9 cellular contexts compared by ENCODE assay signal in the genomic region with DNA sequence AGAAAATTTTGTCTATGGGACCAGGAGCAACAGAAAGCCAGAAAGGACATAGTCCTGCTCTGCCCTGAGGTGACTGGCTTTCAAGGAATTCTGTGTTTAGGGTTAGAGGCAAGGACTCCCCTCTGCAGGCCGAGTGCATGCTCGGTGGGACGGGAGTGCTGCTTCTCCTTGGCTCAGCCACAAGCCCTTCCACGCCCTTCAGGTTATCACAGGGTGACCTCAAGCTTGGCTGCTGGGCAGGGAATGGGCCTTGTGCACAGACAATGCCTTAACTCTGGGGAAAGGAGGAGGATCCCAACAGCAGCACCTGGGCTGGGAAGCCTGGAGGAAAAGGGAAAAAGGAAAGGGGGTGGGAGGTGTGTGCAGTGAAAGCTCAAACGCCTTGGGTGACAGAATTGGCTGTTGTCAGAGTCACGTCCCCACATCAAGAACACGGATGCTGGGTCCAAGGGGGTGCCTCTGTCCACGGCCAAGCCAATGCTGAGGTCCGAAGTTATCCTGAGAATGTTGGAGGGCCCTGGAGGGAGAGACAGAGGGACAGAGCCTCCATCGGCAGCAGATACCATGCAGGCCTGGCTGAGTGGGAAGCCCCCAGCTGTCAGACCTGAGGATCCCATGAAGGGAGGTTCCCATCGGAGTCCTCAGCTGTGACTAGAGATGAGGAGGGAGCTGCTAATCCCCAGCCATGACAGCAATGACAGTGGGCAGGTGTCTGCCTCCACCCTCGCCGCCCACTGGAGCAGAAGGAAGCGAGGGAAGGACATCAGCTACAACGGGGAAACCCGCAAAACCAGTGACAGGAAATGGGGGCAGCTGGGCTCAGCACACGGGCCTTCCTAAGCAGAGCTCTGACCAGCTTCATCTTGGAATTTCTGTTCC. TPM values are rescaled to one million over a fixed set of nuclear protein-coding genes. Genes with fewer than 3 reads are reported as not detected.
DNase-seq lines count a peak whose midpoint lies in the region; ATAC-seq, FAIRE-seq and TF ChIP-seq lines count a peak whose summit lies in the region.
"Had no signal": no experiment of that assay in that cellular context is flagged by ENCODE, and none has a peak within 500 bp of the region (broad histone marks: within the 10 kb centered on the region; RNA-seq: fewer than 3 reads in every experiment).

No MANE protein-coding gene starts in this region.

- no peak overlapping the region for H4K8ac ChIP-seq in neuronal stem cell (ENCODE audit: low read depth, low read length)

- TF ChIP-seq CTCF in HEK293 (tag by site-specific recombination; IDR thresholded peaks at IDR 0.05): no peak

- ATAC-seq in activated naive CD8-positive, alpha-beta T cell treated with anti-CD3 and anti-CD28 coated beads, Interleukin-2, amount 10 ng/mL, durations not matched to agents 7 days and 5 days (ENCODE audit: low read depth): peak; percentile 44

- H3K4me1 ChIP-seq in HEK293 (ENCODE audit: control insufficient read depth, insufficient read depth, low read length) (no peaks in the 10 kb centered on the region), neuronal stem cell (ENCODE audit: control insufficient read depth in 2 of 2, insufficient read depth in 1 of 2, low read depth in 1 of 2, low read length in 2 of 2) (peaks cover 11 to 19% of the 10 kb centered on the region in 2 donors)

- no peak overlapping the region for H4K91ac ChIP-seq in neuronal stem cell (ENCODE audit: low read depth, low read length, poor library complexity)

- no peaks in the 10 kb centered on the region for H3K36me3 Mint-ChIP-seq in activated naive CD8-positive, alpha-beta T cell treated with anti-CD3 and anti-CD28 coated beads, Interleukin-2, amount 10 ng/mL, durations not matched to agents 7 days and 5 days

- H3K4ac ChIP-seq in neuronal stem cell (ENCODE audit: low read length): no peak overlapping the region

- H3K36me3 ChIP-seq in HEK293 (ENCODE audit: control insufficient read depth in 2 of 2, insufficient read depth in 1 of 2, low read length in 2 of 2) (no peaks in the 10 kb centered on the region), neuronal stem cell (replicated peaks in 1 of 2; ENCODE audit: control insufficient read depth in 2 of 2, insufficient read depth in 2 of 2, low read length in 2 of 2) (no peaks in the 10 kb centered on the region)

- H3K14ac ChIP-seq in neuronal stem cell (ENCODE audit: low read length): no peak overlapping the region

- no CpG with 5 or more reads among the region's 17 CpGs for WGBS in neuronal stem cell (ENCODE audit: extremely low coverage in 2 of 2, insufficient read length in 2 of 2, insufficient replicate concordance in 1 of 2), 2 donors

- peaks cover 5% of the 10 kb centered on the region for H3K27me3 Mint-ChIP-seq in activated naive CD8-positive, alpha-beta T cell treated with anti-CD3 and anti-CD28 coated beads, Interleukin-2, amount 10 ng/mL, durations not matched to agents 7 days and 5 days

- H2AK5ac ChIP-seq in neuronal stem cell (ENCODE audit: low read depth, low read length): no peak overlapping the region

- no peak overlapping the region for H3K4me3 ChIP-seq in HEK293 (ENCODE audit: low read depth, low read length)
- H3K4me3 ChIP-seq in neuronal stem cell (ENCODE audit: low read length in 2 of 2): no peak overlapping the region

- H2BK15ac ChIP-seq in neuronal stem cell (ENCODE audit: low read length): no peak overlapping the region

- H3K9me3 ChIP-seq in HEK293 (ENCODE audit: control insufficient read depth, insufficient read depth, low read depth, low read length): no peaks in the 10 kb centered on the region
- no peaks in the 10 kb centered on the region for H3K9me3 ChIP-seq in neuronal stem cell (replicated peaks in 1 of 2; ENCODE audit: control insufficient read depth in 2 of 2, insufficient read depth in 1 of 2, low read depth in 1 of 2, low read length in 2 of 2)

- peak overlapping the region; percentile 36 for H3K18ac ChIP-seq in neuronal stem cell (ENCODE audit: low read length)

- peak overlapping the region; percentile 32 for H2AFZ ChIP-seq in neuronal stem cell (ENCODE audit: low read length)

- H3K27me3 ChIP-seq in neuronal stem cell (ENCODE audit: control insufficient read depth in 3 of 3, insufficient read depth in 3 of 3, low read depth in 1 of 3, low read length in 3 of 3): peaks cover 0 to 42% (median 0%) of the 10 kb centered on the region in 3 experiments

- no peak overlapping the region for H2BK12ac ChIP-seq in neuronal stem cell (ENCODE audit: low read length)

- FAIRE-seq in GM12891 (lab: Jason Lieb, UNC): peak; percentile 45

- no peak overlapping the region for H2BK120ac ChIP-seq in neuronal stem cell (ENCODE audit: low read depth, low read length)

- H3K9me3 Mint-ChIP-seq in activated naive CD8-positive, alpha-beta T cell treated with anti-CD3 and anti-CD28 coated beads, Interleukin-2, amount 10 ng/mL, durations not matched to agents 7 days and 5 days: no peaks in the 10 kb centered on the region

- DNase-seq in GM12891 (ENCODE audit: insufficient read length, low spot score) (no peak), neuronal stem cell (ENCODE audit: low spot score) (no peak), NCI-H1436 (lab: John Stamatoyannopoulos, UW) (no peak), NCI-H187 treated with DMSO at 0.1 percent for 48 hours (lab: John Stamatoyannopoulos, UW) (no peak), NCI-H1092 treated with DMSO at 0.1 percent for 48 hours (lab: John Stamatoyannopoulos, UW) (no peak)
- no peak for DNase-seq in activated naive CD8-positive, alpha-beta T cell treated with anti-CD3 and anti-CD28 coated beads, Interleukin-2, amount 10 ng/mL, durations not matched to agents 7 days and 5 days
- DNase-seq in stimulated activated CD4-positive, alpha-beta T cell treated with anti-CD3 and anti-CD28 coated beads, Interleukin-2, amount 100 ng/mL, for 24 hours: no peak
- DNase-seq: activated CD4-positive, alpha-beta T cell treated with anti-CD3 and anti-CD28 coated beads for 1 hour had no signal

- H3K4me2 ChIP-seq in neuronal stem cell (ENCODE audit: insufficient read depth, low read length, poor library complexity, severe bottlenecking): no peak overlapping the region

- no peak overlapping the region for H3K23ac ChIP-seq in neuronal stem cell (ENCODE audit: low read depth, low read length, poor library complexity)

- peak overlapping the region; percentile 55 for H3K4me3 Mint-ChIP-seq in activated naive CD8-positive, alpha-beta T cell treated with anti-CD3 and anti-CD28 coated beads, Interleukin-2, amount 10 ng/mL, durations not matched to agents 7 days and 5 days

- H3K79me1 ChIP-seq in neuronal stem cell (ENCODE audit: low read depth, low read length): no peaks in the 10 kb centered on the region

- H3K9ac ChIP-seq in neuronal stem cell (ENCODE audit: low read depth, low read length, poor library complexity): peak overlapping the region; percentile 51

- H2BK5ac ChIP-seq in neuronal stem cell (ENCODE audit: low read length): no peak overlapping the region

- CTCF ChIA-PET in HEK293 (lab: Yijun Ruan, JAX): interaction anchor here (0.5 to 10.5 kb wide), 5 partner anchors 87 to 189 kb away, joined by 3 to 115 read pairs (median 4); partner anchors contain the start of genes ANKRD36 and ANKRD39

- POLR2A ChIA-PET in HEK293 (lab: Yijun Ruan, JAX): no interaction called here
- POLR2A ChIA-PET in activated naive CD8-positive, alpha-beta T cell treated with anti-CD3 and anti-CD28 coated beads, Interleukin-2, amount 10 ng/mL, durations not matched to agents 7 days and 5 days (lab: Charles Lee): interaction anchor here (0.6 to 9.2 kb wide), 5 partner anchors 9 to 298 kb away, joined by 3 to 88 read pairs (median 5); partner anchors contain the start of gene ANKRD39

- H3K4me1 Mint-ChIP-seq in activated naive CD8-positive, alpha-beta T cell treated with anti-CD3 and anti-CD28 coated beads, Interleukin-2, amount 10 ng/mL, durations not matched to agents 7 days and 5 days: peaks cover 31% of the 10 kb centered on the region

- H3K27ac ChIP-seq in HEK293 (ENCODE audit: extremely low read depth, low read depth, low read length): no peak overlapping the region
- H3K27ac ChIP-seq in neuronal stem cell (replicated peaks; ENCODE audit: low read length): no peak overlapping the region

- TF ChIP-seq POLR2A in GM12891 (IDR thresholded peaks at IDR 0.05; ENCODE audit: low read depth, low read length): no peak

- peak overlapping the region; percentile 75 for H3K27ac Mint-ChIP-seq in activated naive CD8-positive, alpha-beta T cell treated with anti-CD3 and anti-CD28 coated beads, Interleukin-2, amount 10 ng/mL, durations not matched to agents 7 days and 5 days

TF ChIP-seq in GM12891, 5 proteins besides CTCF, POLR2A, EP300 and RAD21:
- TF ChIP-seq TAF1 (IDR thresholded peaks at IDR 0.05; ENCODE audit: low read depth, low read length) (no peak), POLR2AphosphoS5 (IDR thresholded peaks at IDR 0.05; ENCODE audit: low read depth, low read length) (no peak), PAX5 (IDR thresholded peaks at IDR 0.05; ENCODE audit: insufficient read depth, low read length, severe bottlenecking) (no peak), POU2F2 (IDR thresholded peaks at IDR 0.05; ENCODE audit: low read depth, low read length) (no peak), SPI1 (IDR thresholded peaks at IDR 0.05; ENCODE audit: low read depth, low read length) (no peak)

TF ChIP-seq in HEK293, 187 proteins besides CTCF, POLR2A, EP300 and RAD21 (continues in another document):
- TF ChIP-seq ZNF555 (tag by site-specific recombination; conservative IDR thresholded peaks at IDR 0.05) (no peak), ZNF645 (tag by site-specific recombination; IDR thresholded peaks at IDR 0.05) (no peak), ZNF530 (tag by site-specific recombination; IDR thresholded peaks at IDR 0.05; ENCODE audit: low read depth) (no peak), EGR2 (tag by site-specific recombination; IDR thresholded peaks at IDR 0.05; ENCODE audit: low read depth) (peak; percentile 27; the same call in 1 of the 2 replicates)

RNA-seq across cellular contexts. Expression of gene FAM178B, which starts 32.5 kb away (rescaled TPM):
- not detected for polyA plus RNA-seq in GM12891 (2012; ENCODE audit: low read depth, missing spikeins)
- total RNA-seq in activated naive CD8-positive, alpha-beta T cell treated with anti-CD3 and anti-CD28 coated beads, Interleukin-2, amount 10 ng/mL, durations not matched to agents 7 days and 5 days: under 1 TPM; 0.75 to 0.94 TPM
- polyA plus RNA-seq in neuronal stem cell (2013, experiment 1 of 2): 1.0 TPM
- polyA plus RNA-seq in neuronal stem cell (2013, experiment 2 of 2): 1.0 TPM
